23 cellular contexts compared by ENCODE assay signal in genomic region chr7:42198296-42198695, GRCh38. TPM values are rescaled to one million over a fixed set of nuclear protein-coding genes. Genes with fewer than 3 reads are reported as not detected.
DNase-seq lines count a peak whose midpoint lies in the region; FAIRE-seq and TF ChIP-seq lines count a peak whose summit lies in the region.
"Had no signal": no experiment of that assay in that cellular context is flagged by ENCODE, and none has a peak within 500 bp of the region (broad histone marks: within the 10 kb centered on the region; RNA-seq: fewer than 3 reads in every experiment).

No MANE protein-coding gene starts in this region.

- H4K20me1 ChIP-seq in hepatocyte (ENCODE audit: insufficient read depth, poor library complexity, severe bottlenecking) (no peaks in the 10 kb centered on the region), smooth muscle cell (ENCODE audit: low read depth) (peaks cover 98% of the 10 kb centered on the region)

- FAIRE-seq in GM12892 (lab: Jason Lieb, UNC) = no peak
- FAIRE-seq: HepG2 had no signal

- H2AFZ ChIP-seq in hepatocyte (no peak overlapping the region), smooth muscle cell (ENCODE audit: low read depth) (no peak overlapping the region)

- in situ Hi-C loops in astrocyte of the spinal cord (cut with HindIII; ENCODE audit: low sequenced_read_pairs) = no loop called here

- H3K9ac ChIP-seq in smooth muscle cell (ENCODE audit: low read depth) = peak overlapping the region; percentile 58

- H3K27ac ChIP-seq in hepatocyte (peak overlapping the region; percentile 14), smooth muscle cell (ENCODE audit: low read depth) (peak overlapping the region; percentile 91)

- peak overlapping the region; percentile 65 for H3K27ac Mint-ChIP-seq in HFFc6
- H3K27ac Mint-ChIP-seq in activated naive CD4-positive, alpha-beta T cell treated with anti-CD3 and anti-CD28 coated beads for 36 hours = no peak overlapping the region
- H3K27ac Mint-ChIP-seq: activated CD4-positive, alpha-beta T cell treated with anti-CD3 and anti-CD28 coated beads for 36 hours; activated naive CD8-positive, alpha-beta T cell treated with anti-CD3 and anti-CD28 coated beads, Interleukin-2, amount 10 ng/mL, durations not matched to agents 7 days and 5 days; activated T-helper 17 cell treated with anti-CD3 and anti-CD28 coated beads, Interleukin-2, amount 50 U/mL, for 72 hours; dendritic cell treated with granulocyte-macrophage colony-stimulating factor and Interleukin-4, amounts not matched to agents 40 ng/mL and 50 ng/mL, for 4 days; type B pancreatic cell had no signal

- H3K36me3 Mint-ChIP-seq in HFFc6 (ENCODE audit: low read depth) = 0 out of 2 replicates have a peak, but pooled peaks cover 6% of the 10 kb centered on the region
- no peaks in the 10 kb centered on the region for H3K36me3 Mint-ChIP-seq in activated naive CD4-positive, alpha-beta T cell treated with anti-CD3 and anti-CD28 coated beads for 36 hours (ENCODE audit: low read depth)
- H3K36me3 Mint-ChIP-seq: activated naive CD8-positive, alpha-beta T cell treated with anti-CD3 and anti-CD28 coated beads, Interleukin-2, amount 10 ng/mL, durations not matched to agents 7 days and 5 days had no signal

- no peak overlapping the region for H3K4me2 ChIP-seq in hepatocyte
- H3K4me2 ChIP-seq in smooth muscle cell = peak overlapping the region; percentile 69

- no peaks in the 10 kb centered on the region for H3K9me2 ChIP-seq in hepatocyte (replicated peaks; ENCODE audit: insufficient read depth)

- H3F3A ChIP-seq in smooth muscle cell (ENCODE audit: low read depth) = peaks cover 21% of the 10 kb centered on the region

- H3K79me2 ChIP-seq in hepatocyte = peaks cover 40% of the 10 kb centered on the region
- peaks cover 71% of the 10 kb centered on the region for H3K79me2 ChIP-seq in smooth muscle cell (ENCODE audit: low read depth)

- peaks cover 47% of the 10 kb centered on the region for H3K4me1 Mint-ChIP-seq in HFFc6 (ENCODE audit: low read depth)
- peaks cover 13% of the 10 kb centered on the region for H3K4me1 Mint-ChIP-seq in activated naive CD4-positive, alpha-beta T cell treated with anti-CD3 and anti-CD28 coated beads for 36 hours (ENCODE audit: low read depth)
- H3K4me1 Mint-ChIP-seq: activated T-helper 17 cell treated with anti-CD3 and anti-CD28 coated beads, Interleukin-2, amount 50 U/mL, for 72 hours had no signal

- H3K4me3 ChIP-seq in astrocyte of the spinal cord (ENCODE audit: low read depth, low read length) (no peak overlapping the region), hepatocyte (no peak overlapping the region), smooth muscle cell (no peak overlapping the region)
- H3K4me3 ChIP-seq: gastroesophageal sphincter, HAP-1 had no signal

- TF ChIP-seq CTCF in HFFc6 (IDR thresholded peaks at IDR 0.05) (no peak), astrocyte of the spinal cord (IDR thresholded peaks at IDR 0.05; ENCODE audit: low read depth, low read length) (no peak), hepatocyte (IDR thresholded peaks at IDR 0.05; ENCODE audit: poor library complexity) (no peak), smooth muscle cell (IDR thresholded peaks at IDR 0.05; ENCODE audit: borderline replicate concordance, insufficient read depth, poor library complexity, severe bottlenecking) (no peak)

- H3K27me3 Mint-ChIP-seq in HFFc6 (ENCODE audit: insufficient read depth) = no peaks in the 10 kb centered on the region; the same call in 1 of the 2 replicates
- peaks cover 2% of the 10 kb centered on the region for H3K27me3 Mint-ChIP-seq in activated naive CD4-positive, alpha-beta T cell treated with anti-CD3 and anti-CD28 coated beads for 36 hours (ENCODE audit: low read depth)
- H3K27me3 Mint-ChIP-seq: activated T-helper 17 cell treated with anti-CD3 and anti-CD28 coated beads, Interleukin-2, amount 50 U/mL, for 72 hours; dendritic cell treated with granulocyte-macrophage colony-stimulating factor and Interleukin-4, amounts not matched to agents 40 ng/mL and 50 ng/mL, for 4 days; type B pancreatic cell had no signal

- no peaks in the 10 kb centered on the region for H3K27me3 ChIP-seq in hepatocyte
- H3K27me3 ChIP-seq in smooth muscle cell (ENCODE audit: low read depth) = no peaks in the 10 kb centered on the region
- H3K27me3 ChIP-seq: gastroesophageal sphincter had no signal

- no peak for TF ChIP-seq POLR2A in GM12892 (IDR thresholded peaks at IDR 0.05; ENCODE audit: low read depth, low read length)

- H3K9me3 Mint-ChIP-seq in HFFc6 = no peaks in the 10 kb centered on the region
- no peaks in the 10 kb centered on the region for H3K9me3 Mint-ChIP-seq in activated naive CD4-positive, alpha-beta T cell treated with anti-CD3 and anti-CD28 coated beads for 36 hours
- H3K9me3 Mint-ChIP-seq: activated naive CD8-positive, alpha-beta T cell treated with anti-CD3 and anti-CD28 coated beads, Interleukin-2, amount 10 ng/mL, durations not matched to agents 7 days and 5 days; activated T-helper 17 cell treated with anti-CD3 and anti-CD28 coated beads, Interleukin-2, amount 50 U/mL, for 72 hours; dendritic cell treated with granulocyte-macrophage colony-stimulating factor and Interleukin-4, amounts not matched to agents 40 ng/mL and 50 ng/mL, for 4 days; type B pancreatic cell had no signal

- no peaks in the 10 kb centered on the region for H3K9me3 ChIP-seq in hepatocyte (ENCODE audit: low read depth)
- H3K9me3 ChIP-seq in smooth muscle cell (replicated peaks; ENCODE audit: low read depth) = no peaks in the 10 kb centered on the region
- H3K9me3 ChIP-seq: gastroesophageal sphincter, HAP-1 had no signal

- intact Hi-C loops in activated naive CD4-positive, alpha-beta T cell treated with anti-CD3 and anti-CD28 coated beads for 36 hours (cut with micrococcal nuclease) = no loop called here

- CTCF ChIA-PET in activated naive CD4-positive, alpha-beta T cell treated with anti-CD3 and anti-CD28 coated beads for 36 hours (lab: Charles Lee) = no interaction called here

- H3K4me1 ChIP-seq in hepatocyte (ENCODE audit: insufficient read depth) = peaks cover 12% of the 10 kb centered on the region
- peaks cover 39% of the 10 kb centered on the region for H3K4me1 ChIP-seq in smooth muscle cell (ENCODE audit: low read depth)

- DNase-seq in HFFc6 = no peak
- peak; percentile 5 for DNase-seq in astrocyte of the spinal cord (ENCODE audit: low read depth, low spot score)
- DNase-seq in hepatocyte (ENCODE audit: low spot score) = no peak
- DNase-seq in smooth muscle cell (lab: John Stamatoyannopoulos, UW; ENCODE audit: unreplicated experiment) = no peak
- no peak for DNase-seq in NCI-H1694 (lab: John Stamatoyannopoulos, UW)
- no peak for DNase-seq in GM12892 (ENCODE audit: insufficient read length)
- no peak for DNase-seq in activated naive CD4-positive, alpha-beta T cell treated with anti-CD3 and anti-CD28 coated beads for 36 hours
- no peak for DNase-seq in NCI-H2081 treated with DMSO at 0.1 percent for 48 hours (lab: John Stamatoyannopoulos, UW)
- DNase-seq: activated CD4-positive, alpha-beta T cell treated with anti-CD3 and anti-CD28 coated beads for 36 hours; activated naive CD8-positive, alpha-beta T cell treated with anti-CD3 and anti-CD28 coated beads, Interleukin-2, amount 10 ng/mL, durations not matched to agents 7 days and 5 days; DMS79 treated with DMSO at 0.1 percent for 48 hours; NCI-H1436 treated with DMSO at 0.1 percent for 48 hours; NCI-H2227 treated with DMSO at 0.1 percent for 48 hours; PC-3; posterior cingulate gyrus; stimulated activated naive CD4-positive, alpha-beta T cell treated with Interleukin-2 at 50 U/mL for 16 hours; T-helper 1 cell had no signal

- 77% methylated on average over 6 of the region's 6 CpGs for WGBS in hepatocyte (ENCODE audit: low lambda C conversion rate, missing lambda C conversion rate)
- 53% methylated on average over 6 of the region's 6 CpGs for WGBS in smooth muscle cell (ENCODE audit: low lambda C conversion rate)

- no peaks in the 10 kb centered on the region for H3K36me3 ChIP-seq in hepatocyte (replicated peaks; ENCODE audit: insufficient read depth, low read depth)
- no peaks in the 10 kb centered on the region for H3K36me3 ChIP-seq in smooth muscle cell (ENCODE audit: low read depth)
- H3K36me3 ChIP-seq: gastroesophageal sphincter had no signal

- no peak overlapping the region for H3K4me3 Mint-ChIP-seq in HFFc6
- no peak overlapping the region for H3K4me3 Mint-ChIP-seq in activated naive CD4-positive, alpha-beta T cell treated with anti-CD3 and anti-CD28 coated beads for 36 hours
- H3K4me3 Mint-ChIP-seq: activated CD4-positive, alpha-beta T cell treated with anti-CD3 and anti-CD28 coated beads for 36 hours; activated naive CD8-positive, alpha-beta T cell treated with anti-CD3 and anti-CD28 coated beads, Interleukin-2, amount 10 ng/mL, durations not matched to agents 7 days and 5 days; activated T-helper 17 cell treated with anti-CD3 and anti-CD28 coated beads, Interleukin-2, amount 50 U/mL, for 72 hours; dendritic cell treated with granulocyte-macrophage colony-stimulating factor and Interleukin-4, amounts not matched to agents 40 ng/mL and 50 ng/mL, for 4 days; type B pancreatic cell had no signal

RNA-seq across cellular contexts. Expression of gene GLI3, which starts 38.7 kb away (rescaled TPM):
- 10 to 100 TPM; 12.5 to 23.0 (median 21.7) TPM for total RNA-seq in HFFc6 (2021; fragmentation: NEBNext Ultra II Directional; extraction: Animal tissue kit (Norgen Biotek cat#: 25700))
- total RNA-seq in hepatocyte (3.6 and 5.5 TPM in 2 replicates), smooth muscle cell (31.1 and 31.2 TPM in 2 replicates)
- polyA plus RNA-seq in hepatocyte (20.0 and 25.2 TPM in 2 replicates), smooth muscle cell (68.2 and 70.4 TPM in 2 replicates)
- polyA plus RNA-seq in GM12892 (2012; ENCODE audit: missing spikeins) = not detected
- total RNA-seq in activated naive CD4-positive, alpha-beta T cell treated with anti-CD3 and anti-CD28 coated beads for 36 hours = under 1 TPM; 0.24 to 0.32 TPM
- total RNA-seq: HepG2 had no signal
- polyA plus RNA-seq: HepG2 had no signal
